In the genomic region with DNA sequence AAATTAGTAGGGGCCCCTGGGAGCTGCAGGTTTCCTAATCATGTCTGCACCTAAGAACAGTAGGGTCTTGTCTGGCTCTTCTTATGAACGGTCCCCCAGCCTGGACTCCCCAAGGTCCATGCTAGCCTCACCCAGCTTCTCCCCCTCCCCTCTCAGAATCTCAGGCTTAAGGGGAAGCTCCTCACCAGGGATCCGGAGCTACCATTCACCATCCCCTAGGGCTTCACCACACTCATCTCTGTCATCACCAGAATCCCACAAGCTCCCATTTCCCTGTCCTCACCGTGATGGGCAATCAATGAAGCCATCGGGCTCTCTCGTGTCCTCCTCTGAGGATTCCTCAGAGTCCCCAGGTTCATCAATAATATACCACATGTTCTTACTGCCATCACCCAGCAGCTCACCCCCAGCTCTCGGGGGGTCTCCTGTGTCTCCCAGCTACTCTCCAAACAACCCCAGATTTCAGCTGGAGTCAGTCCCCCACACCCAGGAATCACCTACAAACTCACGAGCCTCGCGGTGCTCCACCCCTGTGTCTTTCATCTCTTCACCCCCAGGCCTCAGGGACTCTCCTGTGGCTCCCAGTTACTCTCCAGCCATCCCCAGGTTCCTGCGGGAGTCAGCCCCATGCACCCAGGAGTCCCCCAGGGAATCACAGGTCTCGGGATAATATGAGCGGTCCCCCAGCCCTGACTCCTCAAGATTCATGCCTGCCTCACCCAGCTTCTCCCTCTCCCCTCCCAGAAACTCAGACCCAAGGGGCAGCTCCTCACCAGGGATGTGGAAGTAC, we compare ENCODE assay signal across 6 cellular contexts.
DNase-seq lines count a peak whose midpoint lies in the region; ATAC-seq, FAIRE-seq and TF ChIP-seq lines count a peak whose summit lies in the region.
"Not testable (repeated sequence)": the region's sequence is repeated elsewhere in the genome, so short reads cannot be mapped to it uniquely, and the experiment has no call there.

No MANE protein-coding gene starts in this region.

- not testable (repeated sequence) for H3K27ac ChIP-seq in RWPE2 (ENCODE audit: poor library complexity, severe bottlenecking); kidney (ENCODE audit: low read depth in 2 of 2, low read length in 2 of 2); osteoblast (ENCODE audit: low read depth, low read length)

- not testable (repeated sequence) for H4K20me1 ChIP-seq in osteoblast (ENCODE audit: insufficient read depth, low read length)

- not testable (repeated sequence) for H3K4me1 Mint-ChIP-seq in CD14-positive monocyte; chondrocyte (ENCODE audit: low read depth)

- not testable (repeated sequence) for H3K9ac ChIP-seq in kidney (ENCODE audit: low read length in 2 of 2)

- DNase-seq in CD14-positive monocyte (ENCODE audit: low spot score) (peak; percentile 44), RWPE2 (ENCODE audit: low spot score) (peak; percentile 34), chondrocyte (ENCODE audit: low spot score) (peak; percentile 72), kidney (peak; percentile 67), osteoblast (ENCODE audit: insufficient read length, low spot score, missing footprints) (peak; percentile 6), posterior vena cava (ENCODE audit: low spot score) (peak; percentile 79)

- H3K79me2 ChIP-seq in osteoblast (ENCODE audit: insufficient read depth, low read length): not testable (repeated sequence)

- not testable (repeated sequence) for H3K27me3 ChIP-seq in RWPE2 (ENCODE audit: insufficient read depth, poor library complexity, severe bottlenecking); osteoblast (ENCODE audit: insufficient read depth, low read length)

- H3K4me2 ChIP-seq in osteoblast (ENCODE audit: insufficient read depth, low read length): not testable (repeated sequence)

- H2AFZ ChIP-seq in osteoblast (ENCODE audit: low read length): not testable (repeated sequence)

- H3K36me3 ChIP-seq in RWPE2 (ENCODE audit: low read depth); kidney (ENCODE audit: control insufficient read depth in 1 of 2, insufficient read depth in 2 of 2, low read length in 2 of 2); osteoblast (ENCODE audit: insufficient read depth, low read length): not testable (repeated sequence)

- not testable (repeated sequence) for H3K9me3 ChIP-seq in RWPE2 (ENCODE audit: severe bottlenecking); kidney (ENCODE audit: control insufficient read depth in 1 of 2, low read length in 2 of 2); osteoblast (ENCODE audit: low read depth, low read length)

- FAIRE-seq in kidney (lab: Jason Lieb, UNC): not testable (repeated sequence)

- not testable (repeated sequence) for H3K36me3 Mint-ChIP-seq in CD14-positive monocyte; chondrocyte (ENCODE audit: low read depth)

- not testable (repeated sequence) for H3K4me3 ChIP-seq in RWPE2 (ENCODE audit: severe bottlenecking); kidney (ENCODE audit: low read length in 2 of 2); osteoblast (ENCODE audit: insufficient read depth, low read length)

- H3K4me3 Mint-ChIP-seq in CD14-positive monocyte; chondrocyte (ENCODE audit: unreplicated experiment): not testable (repeated sequence)

- intact Hi-C loops in CD14-positive monocyte (cut with micrococcal nuclease); kidney (cut with DNase I); posterior vena cava (cut with DNase I): not testable (repeated sequence)

- not testable (repeated sequence) for TF ChIP-seq CTCF in CD14-positive monocyte (IDR thresholded peaks at IDR 0.05); RWPE2 (IDR thresholded peaks at IDR 0.05; ENCODE audit: poor library complexity, severe bottlenecking); chondrocyte (IDR thresholded peaks at IDR 0.05); kidney (IDR thresholded peaks at IDR 0.05; ENCODE audit: borderline replicate concordance, extremely low read depth, insufficient read depth); osteoblast (IDR thresholded peaks at IDR 0.05; ENCODE audit: extremely low read depth, low read depth, low read length)

- H3K4me1 ChIP-seq in RWPE2 (ENCODE audit: insufficient read depth, poor library complexity, severe bottlenecking); kidney (ENCODE audit: control insufficient read depth in 1 of 2, insufficient read depth in 1 of 2, low read depth in 1 of 2, low read length in 2 of 2); osteoblast (ENCODE audit: insufficient read depth, low read length): not testable (repeated sequence)

- H3K27me3 Mint-ChIP-seq in CD14-positive monocyte (ENCODE audit: low read depth in 3 of 3); chondrocyte (ENCODE audit: low read depth): not testable (repeated sequence)

- H3K27ac Mint-ChIP-seq in CD14-positive monocyte; chondrocyte (ENCODE audit: unreplicated experiment): not testable (repeated sequence)

- H3K9me3 Mint-ChIP-seq in CD14-positive monocyte (peaks cover 23 to 36% (median 29%) of the 10 kb centered on the region in 7 donors), chondrocyte (ENCODE audit: low read depth) (peaks cover 20% of the 10 kb centered on the region)

- ATAC-seq in RWPE2 (ENCODE audit: low read depth): not testable (repeated sequence)

Comparison
In these comparisons a context has a peak if more than half of its experiments do, and no peak if none do; other contexts are left out.
1. DNase-seq: peak in every context shown above with its lines; median percentile 79 in posterior vena cava; 72 in chondrocyte; 67 in kidney; 44 in CD14-positive monocyte; 34 in RWPE2; 6 in osteoblast.